8 cellular contexts compared by ENCODE assay signal in the genomic region with DNA sequence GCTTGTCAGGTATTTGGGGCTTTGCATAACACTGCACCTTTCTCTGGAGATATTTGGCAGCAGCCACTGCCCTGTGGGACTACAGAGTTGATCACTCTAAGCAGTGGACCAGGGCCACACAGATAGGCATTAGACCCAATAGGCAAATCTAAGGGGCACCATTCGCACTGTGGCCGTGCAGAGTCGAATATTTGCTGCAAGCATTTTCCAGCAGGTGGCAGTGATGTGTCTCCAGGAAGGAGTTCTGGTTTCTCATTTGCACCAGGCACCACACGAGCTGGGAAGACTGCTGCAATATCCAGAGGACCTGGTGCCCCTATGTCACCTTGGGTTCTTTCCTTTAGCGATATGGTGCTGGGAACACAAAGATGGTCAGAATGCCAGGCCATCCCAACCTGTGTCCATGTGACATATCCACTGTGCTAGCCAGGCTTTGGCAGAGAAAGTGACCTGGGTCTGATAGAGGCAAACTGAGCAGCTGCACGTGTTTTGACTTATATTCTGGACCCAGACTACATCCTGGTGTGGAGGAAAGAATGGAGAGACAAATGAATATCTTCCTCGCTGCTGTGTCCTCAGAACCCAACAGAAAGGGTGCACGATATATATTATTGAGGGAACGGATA.
DNase-seq lines count a peak whose midpoint lies in the region; ATAC-seq lines count a peak whose summit lies in the region.

No MANE protein-coding gene starts in this region.

- peak in 2 of 3 donors; percentile 1 to 4 for DNase-seq in stimulated activated CD4-positive, alpha-beta T cell treated with anti-CD3 and anti-CD28 coated beads, Interleukin-12 subunit alpha, Interleukin-12 subunit beta, amount 100 ng/mL, for 48 hours (ENCODE audit: low read depth in 2 of 3, low spot score in 1 of 3)
- no peak for DNase-seq in stimulated activated CD4-positive, alpha-beta T cell treated with anti-CD3 and anti-CD28 coated beads, Interleukin-4, amount 100 ng/mL, for 4 hours
- DNase-seq in NCI-H2081 (lab: John Stamatoyannopoulos, UW) (peak; percentile 69 to 89), anterior cingulate cortex (lab: John Stamatoyannopoulos, UW) (peak in 31 of 58 donors; percentile 3 to 49 (median 17)), iris pigment epithelial cell (ENCODE audit: low read depth) (peak; percentile 20), activated gamma-delta T cell (lab: John Stamatoyannopoulos, UW) (no peak)
- DNase-seq in stimulated activated naive CD8-positive, alpha-beta T cell treated with anti-CD3 and anti-CD28 coated beads, Interleukin-15, Interleukin-2, amounts not matched to agents 100 U/mL and 50 U/mL, for 24 hours = peak; percentile 28

- ATAC-seq in stimulated activated naive CD8-positive, alpha-beta T cell treated with anti-CD3 and anti-CD28 coated beads, Interleukin-15, Interleukin-2, amounts not matched to agents 100 U/mL and 50 U/mL, for 24 hours = no peak
- no peak for ATAC-seq in HG03045 (IDR thresholded peaks at IDR 0.05; ENCODE audit: unreplicated experiment)

Comparison
In these comparisons a context has a peak if more than half of its experiments do, and no peak if none do; other contexts are left out.
1. DNase-seq: peak in stimulated activated CD4-positive, alpha-beta T cell treated with anti-CD3 and anti-CD28 coated beads, Interleukin-12 subunit alpha, Interleukin-12 subunit beta, amount 100 ng/mL, for 48 hours (2 of 3), NCI-H2081 (2 of 2), anterior cingulate cortex (31 of 58), iris pigment epithelial cell (single experiment) and stimulated activated naive CD8-positive, alpha-beta T cell treated with anti-CD3 and anti-CD28 coated beads, Interleukin-15, Interleukin-2, amounts not matched to agents 100 U/mL and 50 U/mL, for 24 hours (single experiment); none in stimulated activated CD4-positive, alpha-beta T cell treated with anti-CD3 and anti-CD28 coated beads, Interleukin-4, amount 100 ng/mL, for 4 hours (0 of 2) and activated gamma-delta T cell (single experiment).